19 cellular contexts compared by ENCODE assay signal in the genomic region with DNA sequence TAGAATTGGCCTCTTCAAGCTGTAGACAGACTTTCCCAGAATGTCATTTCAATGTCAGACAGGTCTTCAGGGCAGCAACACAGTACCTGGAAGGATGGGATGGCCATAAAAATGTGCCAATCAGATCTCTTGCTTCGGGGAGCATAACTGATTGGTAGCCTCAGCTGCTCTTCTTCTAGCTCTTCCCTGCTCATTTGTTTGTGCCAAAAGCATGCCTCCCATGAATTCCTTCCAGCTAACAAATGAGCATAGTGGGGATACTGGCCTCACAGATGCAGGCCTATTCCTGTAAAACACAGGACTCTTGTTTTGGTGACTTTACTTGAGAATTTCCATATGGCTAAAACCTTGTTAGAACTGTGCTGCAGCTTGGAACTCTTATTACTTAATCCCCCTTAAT.
"Had no signal": no experiment of that assay in that cellular context is flagged by ENCODE, and none has a peak within 500 bp of the region (broad histone marks: within the 10 kb centered on the region; RNA-seq: fewer than 3 reads in every experiment).

No MANE protein-coding gene starts in this region.

- H3K27me3 ChIP-seq: suprapubic skin, upper lobe of right lung had no signal

- H3K36me3 ChIP-seq: suprapubic skin, upper lobe of right lung had no signal

- H3K4me3 ChIP-seq: dorsolateral prefrontal cortex, suprapubic skin, upper lobe of right lung had no signal

- ATAC-seq: activated T-cell treated with anti-CD3 and anti-CD28 coated beads, Interleukin-2, amount 50 U/mL, for 72 hours; esophagus mucosa; naive thymus-derived CD4-positive, alpha-beta T cell; sciatic nerve; stimulated activated naive CD8-positive, alpha-beta T cell treated with anti-CD3 and anti-CD28 coated beads, Interleukin-15, Interleukin-2, amounts not matched to agents 100 U/mL and 50 U/mL, for 24 hours had no signal

- H3K4me3 Mint-ChIP-seq: activated CD4-positive, alpha-beta memory T cell treated with anti-CD3 and anti-CD28 coated beads, Interleukin-2, amount 10 ng/mL, durations not matched to agents 7 days and 5 days; activated naive CD8-positive, alpha-beta T cell treated with anti-CD3 and anti-CD28 coated beads for 36 hours; activated T-cell treated with anti-CD3 and anti-CD28 coated beads, Interleukin-2, amount 50 U/mL, for 72 hours; mesothelial cell of epicardium; naive thymus-derived CD4-positive, alpha-beta T cell had no signal

- H3K9me3 ChIP-seq: suprapubic skin, upper lobe of right lung had no signal

- H3K4me1 ChIP-seq: suprapubic skin had no signal

- H3K4me1 Mint-ChIP-seq: activated CD4-positive, alpha-beta memory T cell treated with anti-CD3 and anti-CD28 coated beads, Interleukin-2, amount 10 ng/mL, durations not matched to agents 7 days and 5 days; activated naive CD8-positive, alpha-beta T cell treated with anti-CD3 and anti-CD28 coated beads for 36 hours; naive thymus-derived CD4-positive, alpha-beta T cell had no signal

- H3K27me3 Mint-ChIP-seq: activated CD4-positive, alpha-beta memory T cell treated with anti-CD3 and anti-CD28 coated beads, Interleukin-2, amount 10 ng/mL, durations not matched to agents 7 days and 5 days; activated naive CD8-positive, alpha-beta T cell treated with anti-CD3 and anti-CD28 coated beads for 36 hours; naive thymus-derived CD4-positive, alpha-beta T cell; progenitor cell of endocrine pancreas had no signal

- DNase-seq: activated CD4-positive, alpha-beta memory T cell treated with anti-CD3 and anti-CD28 coated beads, Interleukin-2, amount 10 ng/mL, durations not matched to agents 7 days and 5 days; activated CD8-positive, alpha-beta memory T cell treated with anti-CD3 and anti-CD28 coated beads, Interleukin-2, amount 50 U/mL, for 4 hours; activated gamma-delta T cell treated with Interleukin-2 at 50 U/mL for 16 hours; activated naive CD8-positive, alpha-beta T cell treated with anti-CD3 and anti-CD28 coated beads for 36 hours; activated T-cell treated with anti-CD3 and anti-CD28 coated beads, Interleukin-2, amount 50 U/mL, for 72 hours; dorsolateral prefrontal cortex; glutamatergic neuron; naive thymus-derived CD4-positive, alpha-beta T cell; occipital lobe; stimulated activated CD4-positive, alpha-beta T cell treated with anti-CD3 and anti-CD28 coated beads, Interleukin-12 subunit alpha, Interleukin-12 subunit beta, amount 100 ng/mL, for 4 hours; stimulated activated CD4-positive, alpha-beta T cell treated with anti-CD3 and anti-CD28 coated beads, Interleukin-2, amount 100 ng/mL, for 48 hours; stimulated activated naive CD8-positive, alpha-beta T cell treated with anti-CD3 and anti-CD28 coated beads, Interleukin-15, Interleukin-2, amounts not matched to agents 100 U/mL and 50 U/mL, for 24 hours; SW 1271; upper lobe of right lung had no signal

- H3K27ac ChIP-seq: dorsolateral prefrontal cortex, suprapubic skin, upper lobe of right lung had no signal

- H3K36me3 Mint-ChIP-seq: activated naive CD8-positive, alpha-beta T cell treated with anti-CD3 and anti-CD28 coated beads for 36 hours; mesothelial cell of epicardium had no signal

- H3K27ac Mint-ChIP-seq: activated CD4-positive, alpha-beta memory T cell treated with anti-CD3 and anti-CD28 coated beads, Interleukin-2, amount 10 ng/mL, durations not matched to agents 7 days and 5 days; activated naive CD8-positive, alpha-beta T cell treated with anti-CD3 and anti-CD28 coated beads for 36 hours; activated T-cell treated with anti-CD3 and anti-CD28 coated beads, Interleukin-2, amount 50 U/mL, for 72 hours; mesothelial cell of epicardium; naive thymus-derived CD4-positive, alpha-beta T cell had no signal
